Comparison of ENCODE assay signal across 1 cellular context in genomic region chr19:6213696-6214585, GRCh38.
TF ChIP-seq lines count a peak whose summit lies in the region.

No MANE protein-coding gene starts in this region.

TF ChIP-seq in GM12878, 131 proteins besides CTCF, POLR2A, EP300 and RAD21:
- TF ChIP-seq ZBTB4 (CRISPR knock-in tag; IDR thresholded peaks at IDR 0.05) = no peak
- TF ChIP-seq HDGF (IDR thresholded peaks at IDR 0.05) = no peak
- TF ChIP-seq NFIC (IDR thresholded peaks at IDR 0.05; ENCODE audit: low read depth, low read length) = no peak
